Comparison of ENCODE assay signal across 24 cellular contexts in genomic region chr4:56686537-56687231, GRCh38. TPM values are rescaled to one million over a fixed set of nuclear protein-coding genes. Genes with fewer than 3 reads are reported as not detected.
A peak's percentile ranks its signal among the peaks of the same experiment; 100 is the strongest.
DNase-seq lines count a peak whose midpoint lies in the region; ATAC-seq, FAIRE-seq and TF ChIP-seq lines count a peak whose summit lies in the region.
"Had no signal": no experiment of that assay in that cellular context is flagged by ENCODE, and none has a peak within 500 bp of the region (broad histone marks: within the 10 kb centered on the region; RNA-seq: fewer than 3 reads in every experiment).

No MANE protein-coding gene starts in this region.

- DNase-seq in activated CD4-positive, alpha-beta T cell treated with anti-CD3 and anti-CD28 coated beads for 36 hours, result peak; percentile 16
- no peak for DNase-seq in activated CD4-positive, alpha-beta T cell treated with anti-CD3 and anti-CD28 coated beads, Interleukin-2, amount 10 ng/mL, durations not matched to agents 7 days and 5 days
- no peak for DNase-seq in stimulated activated naive CD8-positive, alpha-beta T cell treated with anti-CD3 and anti-CD28 coated beads, Interleukin-15, amount 100 ng/mL, for 72 hours
- DNase-seq in stimulated activated naive CD8-positive, alpha-beta T cell treated with anti-CD3 and anti-CD28 coated beads, Interleukin-15, Interleukin-2, amounts not matched to agents 100 U/mL and 50 U/mL, for 24 hours, result no peak
- DNase-seq in mesenchymal stem cell (no peak), type B pancreatic cell (ENCODE audit: extremely low spot score, unreplicated experiment) (no peak), HTR-8/SVneo (ENCODE audit: insufficient read length, low spot score) (no peak), NCI-H2227 (lab: John Stamatoyannopoulos, UW; ENCODE audit: unreplicated experiment) (no peak)
- DNase-seq: ACHN; C1 segment of cervical spinal cord; CD8-positive, alpha-beta T cell; GM23248; KBM-7; NCI-H1092; NCI-H146; NCI-H226; NCI-H748 treated with DMSO at 0.1 percent for 48 hours; PC-9 had no signal

- POLR2A ChIA-PET in activated CD4-positive, alpha-beta T cell treated with anti-CD3 and anti-CD28 coated beads for 36 hours (lab: Charles Lee), result no interaction called here
- POLR2A ChIA-PET in activated CD4-positive, alpha-beta T cell treated with anti-CD3 and anti-CD28 coated beads, Interleukin-2, amount 10 ng/mL, durations not matched to agents 7 days and 5 days (lab: Charles Lee), result interaction anchor here (0.6 kb wide), 1 partner anchor 63 kb away, joined by 3 read pairs; no protein-coding TSS in a partner anchor

- H3K18ac ChIP-seq in mesenchymal stem cell (ENCODE audit: low read depth in 1 of 2, low read length in 2 of 2), result no peak overlapping the region

- peak overlapping the region; percentile 75 for H2BK15ac ChIP-seq in mesenchymal stem cell (ENCODE audit: low read depth, poor library complexity, severe bottlenecking)

- no peak overlapping the region for H4K91ac ChIP-seq in mesenchymal stem cell (ENCODE audit: low read length)

- no peaks in the 10 kb centered on the region for H3K36me3 Mint-ChIP-seq in activated CD4-positive, alpha-beta T cell treated with anti-CD3 and anti-CD28 coated beads for 36 hours (ENCODE audit: low read depth)
- H3K36me3 Mint-ChIP-seq in activated CD4-positive, alpha-beta T cell treated with anti-CD3 and anti-CD28 coated beads, Interleukin-2, amount 10 ng/mL, durations not matched to agents 7 days and 5 days (ENCODE audit: low read depth), result no peaks in the 10 kb centered on the region
- H3K36me3 Mint-ChIP-seq in type B pancreatic cell, result peaks cover 3% of the 10 kb centered on the region
- H3K36me3 Mint-ChIP-seq: CD8-positive, alpha-beta T cell had no signal

- H3K4ac ChIP-seq in mesenchymal stem cell (ENCODE audit: low read depth in 1 of 2, low read length in 2 of 2), result no peak overlapping the region

- WGBS in mesenchymal stem cell, result 96% methylated on average over 2 of the region's 3 CpGs

- H4K8ac ChIP-seq in mesenchymal stem cell (ENCODE audit: low read length), result no peak overlapping the region

- no peak for TF ChIP-seq CTCF in type B pancreatic cell (conservative IDR thresholded peaks at IDR 0.05)

- H3K4me3 ChIP-seq in mesenchymal stem cell (ENCODE audit: insufficient read depth in 1 of 2, low read depth in 1 of 2, low read length in 2 of 2), result no peak overlapping the region
- H3K4me3 ChIP-seq: GM23248, HAP-1, PC-9 had no signal

- H2BK120ac ChIP-seq in mesenchymal stem cell (ENCODE audit: low read depth, low read length), result no peak overlapping the region

- intact Hi-C loops in activated CD4-positive, alpha-beta T cell treated with anti-CD3 and anti-CD28 coated beads for 36 hours (cut with DNase I, micrococcal nuclease), result no loop called here

- H3K9me3 ChIP-seq in mesenchymal stem cell (ENCODE audit: control insufficient read depth, low read length), result no peaks in the 10 kb centered on the region
- H3K9me3 ChIP-seq: HAP-1 had no signal

- H3K14ac ChIP-seq in mesenchymal stem cell (ENCODE audit: low read length in 2 of 2), result no peak overlapping the region

- peaks cover 19% of the 10 kb centered on the region for H3K4me1 Mint-ChIP-seq in activated CD4-positive, alpha-beta T cell treated with anti-CD3 and anti-CD28 coated beads for 36 hours
- H3K4me1 Mint-ChIP-seq in activated CD4-positive, alpha-beta T cell treated with anti-CD3 and anti-CD28 coated beads, Interleukin-2, amount 10 ng/mL, durations not matched to agents 7 days and 5 days, result peaks cover 11% of the 10 kb centered on the region
- H3K4me1 Mint-ChIP-seq in stimulated activated naive CD8-positive, alpha-beta T cell treated with anti-CD3 and anti-CD28 coated beads, Interleukin-15, amount 100 ng/mL, for 72 hours, result peaks cover 25% of the 10 kb centered on the region
- peaks cover 16% of the 10 kb centered on the region for H3K4me1 Mint-ChIP-seq in type B pancreatic cell (ENCODE audit: unreplicated experiment)

- peaks cover 1% of the 10 kb centered on the region for H3K4me1 ChIP-seq in mesenchymal stem cell (ENCODE audit: control insufficient read depth, insufficient read depth, low read depth, low read length)

- CTCF ChIA-PET in activated CD4-positive, alpha-beta T cell treated with anti-CD3 and anti-CD28 coated beads for 36 hours (lab: Charles Lee), result no interaction called here
- CTCF ChIA-PET in activated CD4-positive, alpha-beta T cell treated with anti-CD3 and anti-CD28 coated beads, Interleukin-2, amount 10 ng/mL, durations not matched to agents 7 days and 5 days (lab: Charles Lee), result no interaction called here

- no peak for FAIRE-seq in HTR-8/SVneo (lab: Jason Lieb, UNC)
- FAIRE-seq: GM12891, HepG2 had no signal

- H2AK5ac ChIP-seq in mesenchymal stem cell (ENCODE audit: low read length, severe bottlenecking), result no peak overlapping the region

- H3K27me3 Mint-ChIP-seq in activated CD4-positive, alpha-beta T cell treated with anti-CD3 and anti-CD28 coated beads for 36 hours, result peaks cover 20% of the 10 kb centered on the region
- peaks cover 31% of the 10 kb centered on the region for H3K27me3 Mint-ChIP-seq in activated CD4-positive, alpha-beta T cell treated with anti-CD3 and anti-CD28 coated beads, Interleukin-2, amount 10 ng/mL, durations not matched to agents 7 days and 5 days
- peaks cover 56% of the 10 kb centered on the region for H3K27me3 Mint-ChIP-seq in stimulated activated naive CD8-positive, alpha-beta T cell treated with anti-CD3 and anti-CD28 coated beads, Interleukin-15, amount 100 ng/mL, for 72 hours
- peaks cover 2% of the 10 kb centered on the region for H3K27me3 Mint-ChIP-seq in type B pancreatic cell

- H2BK5ac ChIP-seq in mesenchymal stem cell (ENCODE audit: low read depth, low read length, poor library complexity, severe bottlenecking), result no peak overlapping the region

- H3K27ac Mint-ChIP-seq in activated CD4-positive, alpha-beta T cell treated with anti-CD3 and anti-CD28 coated beads for 36 hours, result no peak overlapping the region
- H3K27ac Mint-ChIP-seq in activated CD4-positive, alpha-beta T cell treated with anti-CD3 and anti-CD28 coated beads, Interleukin-2, amount 10 ng/mL, durations not matched to agents 7 days and 5 days, result no peak overlapping the region
- no peak overlapping the region for H3K27ac Mint-ChIP-seq in stimulated activated naive CD8-positive, alpha-beta T cell treated with anti-CD3 and anti-CD28 coated beads, Interleukin-15, amount 100 ng/mL, for 72 hours
- peak overlapping the region; percentile 99 for H3K27ac Mint-ChIP-seq in type B pancreatic cell
- H3K27ac Mint-ChIP-seq: CD8-positive, alpha-beta T cell had no signal

- no peak overlapping the region for H3K4me2 ChIP-seq in mesenchymal stem cell (ENCODE audit: low read length, poor library complexity, severe bottlenecking)
- H3K4me2 ChIP-seq: PC-9 had no signal

- H2AFZ ChIP-seq in mesenchymal stem cell (ENCODE audit: low read depth, low read length), result no peak overlapping the region
- H2AFZ ChIP-seq: GM23248, PC-9 had no signal

- H3K4me3 Mint-ChIP-seq in activated CD4-positive, alpha-beta T cell treated with anti-CD3 and anti-CD28 coated beads for 36 hours, result no peak overlapping the region
- H3K4me3 Mint-ChIP-seq in activated CD4-positive, alpha-beta T cell treated with anti-CD3 and anti-CD28 coated beads, Interleukin-2, amount 10 ng/mL, durations not matched to agents 7 days and 5 days, result no peak overlapping the region
- no peak overlapping the region for H3K4me3 Mint-ChIP-seq in stimulated activated naive CD8-positive, alpha-beta T cell treated with anti-CD3 and anti-CD28 coated beads, Interleukin-15, amount 100 ng/mL, for 72 hours
- peak overlapping the region; percentile 23 for H3K4me3 Mint-ChIP-seq in type B pancreatic cell
- H3K4me3 Mint-ChIP-seq: CD8-positive, alpha-beta T cell had no signal

- no peak for ATAC-seq in activated CD4-positive, alpha-beta T cell treated with anti-CD3 and anti-CD28 coated beads for 36 hours
- peak; percentile 50 for ATAC-seq in stimulated activated naive CD8-positive, alpha-beta T cell treated with anti-CD3 and anti-CD28 coated beads, Interleukin-15, amount 100 ng/mL, for 72 hours
- no peak for ATAC-seq in stimulated activated naive CD8-positive, alpha-beta T cell treated with anti-CD3 and anti-CD28 coated beads, Interleukin-15, Interleukin-2, amounts not matched to agents 100 U/mL and 50 U/mL, for 24 hours
- ATAC-seq: CD8-positive, alpha-beta T cell; HepG2 had no signal

- no peak overlapping the region for H3K23ac ChIP-seq in mesenchymal stem cell (ENCODE audit: low read length in 2 of 2)

- no peaks in the 10 kb centered on the region for H3K79me1 ChIP-seq in mesenchymal stem cell (replicated peaks; ENCODE audit: low read length, poor library complexity, severe bottlenecking)

- peak overlapping the region in 1 of 2 experiments; percentile 70 for H2BK12ac ChIP-seq in mesenchymal stem cell (ENCODE audit: low read length in 2 of 2)

- H3K27ac ChIP-seq in mesenchymal stem cell (ENCODE audit: low read length, poor library complexity, severe bottlenecking), result no peak overlapping the region
- H3K27ac ChIP-seq: 22Rv1, GM23248, PC-9, RWPE1 had no signal

- H3K9ac ChIP-seq in mesenchymal stem cell (ENCODE audit: low read length), result no peak overlapping the region
- H3K9ac ChIP-seq: GM23248 had no signal

- H3K36me3 ChIP-seq in mesenchymal stem cell (ENCODE audit: control insufficient read depth in 1 of 2, insufficient read depth in 2 of 2, low read depth in 1 of 2, low read length in 2 of 2), result no peaks in the 10 kb centered on the region
- H3K36me3 ChIP-seq: HAP-1 had no signal

- H3K9me3 Mint-ChIP-seq in activated CD4-positive, alpha-beta T cell treated with anti-CD3 and anti-CD28 coated beads for 36 hours (ENCODE audit: low read depth), result no peaks in the 10 kb centered on the region
- H3K9me3 Mint-ChIP-seq in activated CD4-positive, alpha-beta T cell treated with anti-CD3 and anti-CD28 coated beads, Interleukin-2, amount 10 ng/mL, durations not matched to agents 7 days and 5 days, result no peaks in the 10 kb centered on the region
- H3K9me3 Mint-ChIP-seq in stimulated activated naive CD8-positive, alpha-beta T cell treated with anti-CD3 and anti-CD28 coated beads, Interleukin-15, amount 100 ng/mL, for 72 hours, result no peaks in the 10 kb centered on the region
- peaks cover 6% of the 10 kb centered on the region for H3K9me3 Mint-ChIP-seq in type B pancreatic cell
- H3K9me3 Mint-ChIP-seq: CD8-positive, alpha-beta T cell had no signal

- peaks cover 8 to 72% of the 10 kb centered on the region in 2 experiments for H3K27me3 ChIP-seq in mesenchymal stem cell (ENCODE audit: control insufficient read depth in 1 of 2, insufficient read depth in 1 of 2, low read length in 2 of 2)

RNA-seq across cellular contexts. Expression of gene HOPX, which starts 5.6 kb away (rescaled TPM):
- 10 to 100 TPM; 56.3 to 83.9 TPM for total RNA-seq in activated CD4-positive, alpha-beta T cell treated with anti-CD3 and anti-CD28 coated beads for 36 hours
- 10 to 100 TPM; 72.3 to 74.6 TPM for total RNA-seq in activated CD4-positive, alpha-beta T cell treated with anti-CD3 and anti-CD28 coated beads, Interleukin-2, amount 10 ng/mL, durations not matched to agents 7 days and 5 days
- polyA plus RNA-seq in mesenchymal stem cell (2013, experiment 1 of 2), result 11.9 TPM
- polyA plus RNA-seq in mesenchymal stem cell (2013, experiment 2 of 2), result 11.5 TPM
- 42.1 and 136 TPM in 2 replicates for total RNA-seq in type B pancreatic cell (ENCODE audit: low replicate concordance)
- total RNA-seq: G401, GM23248, HepG2 had no signal
- polyA plus RNA-seq: GM23248, HepG2 had no signal
